Comparison of ENCODE assay signal across 27 cellular contexts in the genomic region with DNA sequence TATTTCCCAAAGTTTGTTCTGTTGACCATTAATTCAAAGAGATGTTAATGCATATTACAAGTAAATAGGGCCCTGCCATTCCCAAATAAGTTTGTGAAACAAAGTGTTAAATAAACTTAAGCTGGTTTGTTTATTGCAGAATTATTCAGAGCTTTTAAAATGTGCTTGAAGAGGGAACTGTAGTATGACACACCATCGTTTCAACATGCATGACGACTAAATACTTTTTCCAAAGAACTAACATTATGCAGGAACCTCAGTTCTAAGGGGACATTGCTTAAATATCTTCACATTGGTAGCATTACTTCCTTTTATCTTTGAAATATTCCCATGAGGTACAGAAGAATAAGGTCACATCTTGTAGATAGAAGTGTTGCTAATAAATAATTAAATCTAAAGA. TPM values are rescaled to one million over a fixed set of nuclear protein-coding genes. Genes with fewer than 3 reads are reported as not detected.
"Had no signal": no experiment of that assay in that cellular context is flagged by ENCODE, and none has a peak within 500 bp of the region (broad histone marks: within the 10 kb centered on the region; RNA-seq: fewer than 3 reads in every experiment).

No MANE protein-coding gene starts in this region.

- H3K4me3 ChIP-seq: colonic mucosa, dorsolateral prefrontal cortex, gastrocnemius medialis, neural progenitor cell, right atrium auricular region, testis had no signal

- DNase-seq: activated B cell treated with CpG ODN at 0.5 μM for 24 hours; activated CD4-positive, alpha-beta T cell treated with anti-CD3 and anti-CD28 coated beads for 36 hours; activated naive CD4-positive, alpha-beta T cell; activated T-cell treated with anti-CD3 and anti-CD28 coated beads for 4 hours; activated T-cell treated with anti-CD3 and anti-CD28 coated beads, Interleukin-2, amount 50 U/mL, for 72 hours; anterior cingulate cortex; cerebellar nuclear complex; colonic mucosa; dorsolateral prefrontal cortex; effector memory CD8-positive, alpha-beta T cell; erythroblast; gastrocnemius medialis; hippocampal formation; kidney; left colon; natural killer cell; occipital lobe; stimulated activated CD4-positive, alpha-beta T cell treated with anti-CD3 and anti-CD28 coated beads, Interleukin-12 subunit alpha, Interleukin-12 subunit beta, amount 100 ng/mL, for 4 hours; stimulated activated CD4-positive, alpha-beta T cell treated with anti-CD3 and anti-CD28 coated beads, Interleukin-4, amount 100 ng/mL, for 1 hour; stimulated activated naive CD8-positive, alpha-beta T cell treated with anti-CD3 and anti-CD28 coated beads, Interleukin-15, Interleukin-2, amounts not matched to agents 100 U/mL and 50 U/mL, for 24 hours; T-helper 1 cell; testis had no signal

- H3K27ac Mint-ChIP-seq: activated B cell treated with CpG ODN at 0.5 μM for 24 hours; activated CD4-positive, alpha-beta T cell treated with anti-CD3 and anti-CD28 coated beads for 36 hours; activated naive CD4-positive, alpha-beta T cell treated with anti-CD3 and anti-CD28 coated beads, Interleukin-2, amount 50 U/mL, for 72 hours; activated T-cell treated with anti-CD3 and anti-CD28 coated beads, Interleukin-2, amount 50 U/mL, for 72 hours; effector memory CD8-positive, alpha-beta T cell; memory B cell; natural killer cell; neural progenitor cell; T-helper 2 cell treated with Interferon-gamma antibody and Interleukin-4, amounts not matched to agents 5 μg/mL and 100 μg/mL, for 36 hours had no signal

- H3K9me3 Mint-ChIP-seq: activated B cell treated with CpG ODN at 0.5 μM for 24 hours; activated naive CD4-positive, alpha-beta T cell treated with anti-CD3 and anti-CD28 coated beads, Interleukin-2, amount 50 U/mL, for 72 hours; activated T-cell treated with anti-CD3 and anti-CD28 coated beads, Interleukin-2, amount 50 U/mL, for 72 hours; effector memory CD8-positive, alpha-beta T cell; memory B cell; natural killer cell; T-helper 2 cell treated with Interferon-gamma antibody and Interleukin-4, amounts not matched to agents 5 μg/mL and 100 μg/mL, for 36 hours had no signal

- H3K4me3 Mint-ChIP-seq: activated B cell treated with CpG ODN at 0.5 μM for 24 hours; activated CD4-positive, alpha-beta T cell treated with anti-CD3 and anti-CD28 coated beads for 36 hours; activated T-cell treated with anti-CD3 and anti-CD28 coated beads, Interleukin-2, amount 50 U/mL, for 72 hours; effector memory CD8-positive, alpha-beta T cell; memory B cell; natural killer cell; neural progenitor cell; T-helper 2 cell treated with Interferon-gamma antibody and Interleukin-4, amounts not matched to agents 5 μg/mL and 100 μg/mL, for 36 hours had no signal

- H3K4me1 Mint-ChIP-seq: activated B cell treated with CpG ODN at 0.5 μM for 24 hours; activated CD4-positive, alpha-beta T cell treated with anti-CD3 and anti-CD28 coated beads for 36 hours; natural killer cell had no signal

- H3K27me3 Mint-ChIP-seq: activated B cell treated with CpG ODN at 0.5 μM for 24 hours had no signal

- H3K4me1 ChIP-seq: colonic mucosa, gastrocnemius medialis, neural progenitor cell, testis had no signal

- H3K9me3 ChIP-seq: colonic mucosa, gastrocnemius medialis, right atrium auricular region, testis had no signal

- H3K36me3 Mint-ChIP-seq: activated naive CD4-positive, alpha-beta T cell treated with anti-CD3 and anti-CD28 coated beads, Interleukin-2, amount 50 U/mL, for 72 hours; memory B cell; natural killer cell had no signal

- H3K27ac ChIP-seq: colonic mucosa, gastrocnemius medialis, neural progenitor cell, testis had no signal

- H3K36me3 ChIP-seq: colonic mucosa, gastrocnemius medialis, neural progenitor cell, right atrium auricular region had no signal

- H3K27me3 ChIP-seq: colonic mucosa, dorsolateral prefrontal cortex, gastrocnemius medialis, neural progenitor cell, right atrium auricular region, testis had no signal

- ATAC-seq: activated CD4-positive, alpha-beta T cell treated with anti-CD3 and anti-CD28 coated beads for 36 hours; activated naive CD4-positive, alpha-beta T cell treated with anti-CD3 and anti-CD28 coated beads, Interleukin-2, amount 50 U/mL, for 72 hours; activated T-cell treated with anti-CD3 and anti-CD28 coated beads, Interleukin-2, amount 50 U/mL, for 72 hours; effector memory CD8-positive, alpha-beta T cell; gastrocnemius medialis; left colon; natural killer cell; stimulated activated naive CD8-positive, alpha-beta T cell treated with anti-CD3 and anti-CD28 coated beads, Interleukin-15, Interleukin-2, amounts not matched to agents 100 U/mL and 50 U/mL, for 24 hours had no signal

RNA-seq across cellular contexts. Expression of a gene that starts 14.6 kb away (rescaled TPM):
- total RNA-seq: natural killer cell had no signal
